3 cellular contexts compared by ENCODE assay signal in the genomic region with DNA sequence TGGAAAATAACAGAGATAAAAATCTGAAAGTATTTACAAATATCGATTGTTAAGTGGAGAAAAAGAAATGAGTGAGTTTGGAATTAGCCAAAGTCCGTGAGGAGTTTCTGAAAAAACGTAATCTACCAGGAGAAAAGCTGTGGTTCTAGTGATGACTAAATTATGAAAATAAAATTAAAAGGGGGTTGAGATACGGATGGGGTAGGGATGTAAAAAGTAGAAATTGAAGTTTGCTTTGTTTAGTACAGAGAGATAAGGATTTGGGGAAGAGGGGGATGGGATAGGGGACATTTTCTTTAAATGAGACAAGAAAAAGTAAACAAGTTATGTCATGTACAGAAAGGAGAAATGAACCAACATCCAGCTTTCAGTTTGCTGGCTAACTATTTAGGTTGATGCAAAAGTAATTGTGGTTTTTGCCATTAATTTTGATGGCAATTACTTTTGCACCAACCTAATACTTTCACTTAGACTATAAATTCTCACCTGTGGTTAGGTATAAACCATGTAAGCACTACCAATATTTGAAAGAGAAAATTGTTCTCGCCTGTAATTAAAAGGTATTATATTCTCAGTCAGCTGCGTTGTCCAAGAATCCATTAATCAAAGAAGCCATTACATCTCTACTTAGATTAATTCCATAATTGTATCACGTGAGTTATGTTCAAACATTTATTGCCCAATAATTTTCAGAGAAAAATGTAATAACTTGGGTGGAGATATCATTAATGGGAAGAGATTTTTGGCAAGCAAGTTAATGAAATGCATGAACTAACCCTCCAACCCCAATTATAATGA.
TF ChIP-seq lines count a peak whose summit lies in the region.

No MANE protein-coding gene starts in this region.

TF ChIP-seq in IMR-90, 13 proteins besides CTCF, POLR2A, EP300 and RAD21:
- 0 out of 2 replicates have a peak, but pooled peaks have one; percentile 3 for TF ChIP-seq CEBPB (IDR thresholded peaks at IDR 0.05; ENCODE audit: low read depth, low read length)
- TF ChIP-seq, protein P1, sequence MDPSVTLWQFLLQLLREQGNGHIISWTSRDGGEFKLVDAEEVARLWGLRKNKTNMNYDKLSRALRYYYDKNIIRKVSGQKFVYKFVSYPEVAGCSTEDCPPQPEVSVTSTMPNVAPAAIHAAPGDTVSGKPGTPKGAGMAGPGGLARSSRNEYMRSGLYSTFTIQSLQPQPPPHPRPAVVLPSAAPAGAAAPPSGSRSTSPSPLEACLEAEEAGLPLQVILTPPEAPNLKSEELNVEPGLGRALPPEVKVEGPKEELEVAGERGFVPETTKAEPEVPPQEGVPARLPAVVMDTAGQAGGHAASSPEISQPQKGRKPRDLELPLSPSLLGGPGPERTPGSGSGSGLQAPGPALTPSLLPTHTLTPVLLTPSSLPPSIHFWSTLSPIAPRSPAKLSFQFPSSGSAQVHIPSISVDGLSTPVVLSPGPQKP (IDR thresholded peaks at IDR 0.05; ENCODE audit: borderline replicate concordance, low read depth, low read length): no peak
- TF ChIP-seq BHLHE40 (IDR thresholded peaks at IDR 0.05; ENCODE audit: low read depth, low read length): no peak
- TF ChIP-seq RFX5 (IDR thresholded peaks at IDR 0.05; ENCODE audit: low read depth, low read length): no peak

TF ChIP-seq in WTC11, 78 proteins besides CTCF, POLR2A, EP300 and RAD21:
- TF ChIP-seq GTF2I (CRISPR knock-in tag; conservative IDR thresholded peaks at IDR 0.05): no peak
- no peak for TF ChIP-seq TCF7 (CRISPR knock-in tag; IDR thresholded peaks at IDR 0.05; ENCODE audit: low read depth)
- no peak for TF ChIP-seq ZNF423 (CRISPR knock-in tag; IDR thresholded peaks at IDR 0.05)
- TF ChIP-seq EMX1 (CRISPR knock-in tag; IDR thresholded peaks at IDR 0.05): no peak
- TF ChIP-seq, protein P2, sequence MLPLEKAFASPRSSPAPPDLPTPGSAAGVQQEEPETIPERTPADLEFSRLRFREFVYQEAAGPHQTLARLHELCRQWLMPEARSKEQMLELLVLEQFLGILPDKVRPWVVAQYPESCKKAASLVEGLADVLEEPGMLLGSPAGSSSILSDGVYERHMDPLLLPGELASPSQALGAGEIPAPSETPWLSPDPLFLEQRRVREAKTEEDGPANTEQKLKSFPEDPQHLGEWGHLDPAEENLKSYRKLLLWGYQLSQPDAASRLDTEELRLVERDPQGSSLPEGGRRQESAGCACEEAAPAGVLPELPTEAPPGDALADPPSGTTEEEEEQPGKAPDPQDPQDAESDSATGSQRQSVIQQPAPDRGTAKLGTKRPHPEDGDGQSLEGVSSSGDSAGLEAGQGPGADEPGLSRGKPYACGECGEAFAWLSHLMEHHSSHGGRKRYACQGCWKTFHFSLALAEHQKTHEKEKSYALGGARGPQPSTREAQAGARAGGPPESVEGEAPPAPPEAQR (CRISPR knock-in tag; IDR thresholded peaks at IDR 0.05): no peak
- no peak for TF ChIP-seq OVOL2 (CRISPR knock-in tag; IDR thresholded peaks at IDR 0.05; ENCODE audit: borderline replicate concordance)
- no peak for TF ChIP-seq ZNF396 (CRISPR knock-in tag; IDR thresholded peaks at IDR 0.05; ENCODE audit: borderline replicate concordance)
- no peak for TF ChIP-seq SMAD3 (CRISPR knock-in tag; IDR thresholded peaks at IDR 0.05; ENCODE audit: borderline replicate concordance)
- TF ChIP-seq ETV6 (CRISPR knock-in tag; IDR thresholded peaks at IDR 0.05): no peak
- TF ChIP-seq, protein P3, sequence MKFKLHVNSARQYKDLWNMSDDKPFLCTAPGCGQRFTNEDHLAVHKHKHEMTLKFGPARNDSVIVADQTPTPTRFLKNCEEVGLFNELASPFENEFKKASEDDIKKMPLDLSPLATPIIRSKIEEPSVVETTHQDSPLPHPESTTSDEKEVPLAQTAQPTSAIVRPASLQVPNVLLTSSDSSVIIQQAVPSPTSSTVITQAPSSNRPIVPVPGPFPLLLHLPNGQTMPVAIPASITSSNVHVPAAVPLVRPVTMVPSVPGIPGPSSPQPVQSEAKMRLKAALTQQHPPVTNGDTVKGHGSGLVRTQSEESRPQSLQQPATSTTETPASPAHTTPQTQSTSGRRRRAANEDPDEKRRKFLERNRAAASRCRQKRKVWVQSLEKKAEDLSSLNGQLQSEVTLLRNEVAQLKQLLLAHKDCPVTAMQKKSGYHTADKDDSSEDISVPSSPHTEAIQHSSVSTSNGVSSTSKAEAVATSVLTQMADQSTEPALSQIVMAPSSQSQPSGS (CRISPR knock-in tag; IDR thresholded peaks at IDR 0.05; ENCODE audit: borderline replicate concordance, low read depth): no peak
- TF ChIP-seq RORB (CRISPR knock-in tag; IDR thresholded peaks at IDR 0.05): no peak
- TF ChIP-seq, protein P4, sequence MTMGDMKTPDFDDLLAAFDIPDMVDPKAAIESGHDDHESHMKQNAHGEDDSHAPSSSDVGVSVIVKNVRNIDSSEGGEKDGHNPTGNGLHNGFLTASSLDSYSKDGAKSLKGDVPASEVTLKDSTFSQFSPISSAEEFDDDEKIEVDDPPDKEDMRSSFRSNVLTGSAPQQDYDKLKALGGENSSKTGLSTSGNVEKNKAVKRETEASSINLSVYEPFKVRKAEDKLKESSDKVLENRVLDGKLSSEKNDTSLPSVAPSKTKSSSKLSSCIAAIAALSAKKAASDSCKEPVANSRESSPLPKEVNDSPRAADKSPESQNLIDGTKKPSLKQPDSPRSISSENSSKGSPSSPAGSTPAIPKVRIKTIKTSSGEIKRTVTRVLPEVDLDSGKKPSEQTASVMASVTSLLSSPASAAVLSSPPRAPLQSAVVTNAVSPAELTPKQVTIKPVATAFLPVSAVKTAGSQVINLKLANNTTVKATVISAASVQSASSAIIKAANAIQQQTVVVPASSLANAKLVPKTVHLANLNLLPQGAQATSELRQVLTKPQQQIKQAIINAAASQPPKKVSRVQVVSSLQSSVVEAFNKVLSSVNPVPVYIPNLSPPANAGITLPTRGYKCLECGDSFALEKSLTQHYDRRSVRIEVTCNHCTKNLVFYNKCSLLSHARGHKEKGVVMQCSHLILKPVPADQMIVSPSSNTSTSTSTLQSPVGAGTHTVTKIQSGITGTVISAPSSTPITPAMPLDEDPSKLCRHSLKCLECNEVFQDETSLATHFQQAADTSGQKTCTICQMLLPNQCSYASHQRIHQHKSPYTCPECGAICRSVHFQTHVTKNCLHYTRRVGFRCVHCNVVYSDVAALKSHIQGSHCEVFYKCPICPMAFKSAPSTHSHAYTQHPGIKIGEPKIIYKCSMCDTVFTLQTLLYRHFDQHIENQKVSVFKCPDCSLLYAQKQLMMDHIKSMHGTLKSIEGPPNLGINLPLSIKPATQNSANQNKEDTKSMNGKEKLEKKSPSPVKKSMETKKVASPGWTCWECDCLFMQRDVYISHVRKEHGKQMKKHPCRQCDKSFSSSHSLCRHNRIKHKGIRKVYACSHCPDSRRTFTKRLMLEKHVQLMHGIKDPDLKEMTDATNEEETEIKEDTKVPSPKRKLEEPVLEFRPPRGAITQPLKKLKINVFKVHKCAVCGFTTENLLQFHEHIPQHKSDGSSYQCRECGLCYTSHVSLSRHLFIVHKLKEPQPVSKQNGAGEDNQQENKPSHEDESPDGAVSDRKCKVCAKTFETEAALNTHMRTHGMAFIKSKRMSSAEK (CRISPR knock-in tag; IDR thresholded peaks at IDR 0.05; ENCODE audit: borderline replicate concordance): no peak
- TF ChIP-seq TEAD4 (CRISPR knock-in tag; IDR thresholded peaks at IDR 0.05): no peak
- no peak for TF ChIP-seq NR2C2 (CRISPR knock-in tag; IDR thresholded peaks at IDR 0.05)
- no peak for TF ChIP-seq MYBL2 (CRISPR knock-in tag; IDR thresholded peaks at IDR 0.05)
- TF ChIP-seq NR1H2 (CRISPR knock-in tag; IDR thresholded peaks at IDR 0.05): no peak

TF ChIP-seq in liver, 16 proteins besides CTCF, POLR2A, EP300 and RAD21:
- TF ChIP-seq, protein P5, sequence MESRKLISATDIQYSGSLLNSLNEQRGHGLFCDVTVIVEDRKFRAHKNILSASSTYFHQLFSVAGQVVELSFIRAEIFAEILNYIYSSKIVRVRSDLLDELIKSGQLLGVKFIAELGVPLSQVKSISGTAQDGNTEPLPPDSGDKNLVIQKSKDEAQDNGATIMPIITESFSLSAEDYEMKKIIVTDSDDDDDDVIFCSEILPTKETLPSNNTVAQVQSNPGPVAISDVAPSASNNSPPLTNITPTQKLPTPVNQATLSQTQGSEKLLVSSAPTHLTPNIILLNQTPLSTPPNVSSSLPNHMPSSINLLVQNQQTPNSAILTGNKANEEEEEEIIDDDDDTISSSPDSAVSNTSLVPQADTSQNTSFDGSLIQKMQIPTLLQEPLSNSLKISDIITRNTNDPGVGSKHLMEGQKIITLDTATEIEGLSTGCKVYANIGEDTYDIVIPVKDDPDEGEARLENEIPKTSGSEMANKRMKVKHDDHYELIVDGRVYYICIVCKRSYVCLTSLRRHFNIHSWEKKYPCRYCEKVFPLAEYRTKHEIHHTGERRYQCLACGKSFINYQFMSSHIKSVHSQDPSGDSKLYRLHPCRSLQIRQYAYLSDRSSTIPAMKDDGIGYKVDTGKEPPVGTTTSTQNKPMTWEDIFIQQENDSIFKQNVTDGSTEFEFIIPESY (IDR thresholded peaks at IDR 0.05): no peak
- TF ChIP-seq EGR1 (IDR thresholded peaks at IDR 0.05; ENCODE audit: low read depth in 2 of 2) (no peak), FOXA2 (IDR thresholded peaks at IDR 0.05) (no peak), JUND (IDR thresholded peaks at IDR 0.05) (no peak), HNF4G (IDR thresholded peaks at IDR 0.05) (no peak), TAF1 (conservative IDR thresholded peaks at IDR 0.05) (no peak), HNF4A (conservative IDR thresholded peaks at IDR 0.05) (peak in 1 of 2 donors; percentile 41), FOXA1 (IDR thresholded peaks at IDR 0.05) (no peak), RXRA (IDR thresholded peaks at IDR 0.05) (peak in 1 of 2 donors; percentile 4), SP1 (IDR thresholded peaks at IDR 0.05) (peak; percentile 22), GABPA (IDR thresholded peaks at IDR 0.05 in 1 of 2, conservative IDR thresholded peaks at IDR 0.05 in 1 of 2) (no peak), NR2F2 (IDR thresholded peaks at IDR 0.05) (no peak), YY1 (IDR thresholded peaks at IDR 0.05) (no peak)
- TF ChIP-seq, protein P6, sequence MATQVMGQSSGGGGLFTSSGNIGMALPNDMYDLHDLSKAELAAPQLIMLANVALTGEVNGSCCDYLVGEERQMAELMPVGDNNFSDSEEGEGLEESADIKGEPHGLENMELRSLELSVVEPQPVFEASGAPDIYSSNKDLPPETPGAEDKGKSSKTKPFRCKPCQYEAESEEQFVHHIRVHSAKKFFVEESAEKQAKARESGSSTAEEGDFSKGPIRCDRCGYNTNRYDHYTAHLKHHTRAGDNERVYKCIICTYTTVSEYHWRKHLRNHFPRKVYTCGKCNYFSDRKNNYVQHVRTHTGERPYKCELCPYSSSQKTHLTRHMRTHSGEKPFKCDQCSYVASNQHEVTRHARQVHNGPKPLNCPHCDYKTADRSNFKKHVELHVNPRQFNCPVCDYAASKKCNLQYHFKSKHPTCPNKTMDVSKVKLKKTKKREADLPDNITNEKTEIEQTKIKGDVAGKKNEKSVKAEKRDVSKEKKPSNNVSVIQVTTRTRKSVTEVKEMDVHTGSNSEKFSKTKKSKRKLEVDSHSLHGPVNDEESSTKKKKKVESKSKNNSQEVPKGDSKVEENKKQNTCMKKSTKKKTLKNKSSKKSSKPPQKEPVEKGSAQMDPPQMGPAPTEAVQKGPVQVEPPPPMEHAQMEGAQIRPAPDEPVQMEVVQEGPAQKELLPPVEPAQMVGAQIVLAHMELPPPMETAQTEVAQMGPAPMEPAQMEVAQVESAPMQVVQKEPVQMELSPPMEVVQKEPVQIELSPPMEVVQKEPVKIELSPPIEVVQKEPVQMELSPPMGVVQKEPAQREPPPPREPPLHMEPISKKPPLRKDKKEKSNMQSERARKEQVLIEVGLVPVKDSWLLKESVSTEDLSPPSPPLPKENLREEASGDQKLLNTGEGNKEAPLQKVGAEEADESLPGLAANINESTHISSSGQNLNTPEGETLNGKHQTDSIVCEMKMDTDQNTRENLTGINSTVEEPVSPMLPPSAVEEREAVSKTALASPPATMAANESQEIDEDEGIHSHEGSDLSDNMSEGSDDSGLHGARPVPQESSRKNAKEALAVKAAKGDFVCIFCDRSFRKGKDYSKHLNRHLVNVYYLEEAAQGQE (IDR thresholded peaks at IDR 0.05): no peak
- TF ChIP-seq, protein P7, sequence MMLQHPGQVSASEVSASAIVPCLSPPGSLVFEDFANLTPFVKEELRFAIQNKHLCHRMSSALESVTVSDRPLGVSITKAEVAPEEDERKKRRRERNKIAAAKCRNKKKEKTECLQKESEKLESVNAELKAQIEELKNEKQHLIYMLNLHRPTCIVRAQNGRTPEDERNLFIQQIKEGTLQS (IDR thresholded peaks at IDR 0.05): no peak
- TF ChIP-seq, protein P8, sequence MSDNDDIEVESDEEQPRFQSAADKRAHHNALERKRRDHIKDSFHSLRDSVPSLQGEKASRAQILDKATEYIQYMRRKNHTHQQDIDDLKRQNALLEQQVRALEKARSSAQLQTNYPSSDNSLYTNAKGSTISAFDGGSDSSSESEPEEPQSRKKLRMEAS (IDR thresholded peaks at IDR 0.05): no peak
